In the genomic region with DNA sequence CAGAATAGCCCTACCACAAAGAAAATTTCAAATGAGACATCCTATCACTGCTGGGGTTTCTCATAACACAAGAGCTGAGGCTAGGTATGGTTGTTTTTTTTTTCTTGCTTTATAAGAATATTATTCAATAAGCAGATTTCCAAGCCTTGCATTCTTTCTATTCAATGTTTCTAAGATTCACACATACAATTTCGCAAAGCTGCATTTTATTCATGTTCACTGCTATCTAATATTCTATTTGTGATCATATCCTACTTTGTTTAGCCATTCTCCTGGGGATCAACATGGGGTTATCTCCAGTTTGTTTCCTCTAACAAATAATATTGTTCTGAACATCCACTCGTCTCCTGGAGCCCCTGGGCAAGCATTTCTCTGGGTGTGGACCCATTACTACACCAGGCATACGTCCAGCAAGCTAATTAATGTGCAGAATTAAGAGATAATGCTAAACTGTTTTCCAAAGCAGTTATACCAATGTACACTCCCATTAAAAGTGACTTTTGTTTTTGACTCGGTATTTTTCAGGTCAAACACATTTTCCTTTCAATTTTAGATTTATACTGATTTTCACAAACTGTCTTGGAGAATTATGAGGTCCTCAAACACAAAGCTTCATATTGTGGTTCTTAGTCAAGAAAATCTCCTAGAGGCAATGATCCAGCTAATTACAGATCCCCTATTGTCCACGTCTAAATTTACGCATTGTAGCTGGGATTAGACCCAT, we compare ENCODE assay signal across 22 cellular contexts. TPM values are rescaled to one million over a fixed set of nuclear protein-coding genes. Genes with fewer than 3 reads are reported as not detected.
A peak's percentile ranks its signal among the peaks of the same experiment; 100 is the strongest.
DNase-seq lines count a peak whose midpoint lies in the region; ATAC-seq and TF ChIP-seq lines count a peak whose summit lies in the region.
"Had no signal": no experiment of that assay in that cellular context is flagged by ENCODE, and none has a peak within 500 bp of the region (broad histone marks: within the 10 kb centered on the region; RNA-seq: fewer than 3 reads in every experiment).

No MANE protein-coding gene starts in this region.

- TF ChIP-seq CTCF in CD8-positive, alpha-beta T cell (IDR thresholded peaks at IDR 0.05): no peak
- TF ChIP-seq CTCF in HEK293 (tag by site-specific recombination; IDR thresholded peaks at IDR 0.05) (no peak), GM13977 (IDR thresholded peaks at IDR 0.05; ENCODE audit: extremely low read depth, insufficient read depth, missing control alignments) (no peak)

- H3K36me3 ChIP-seq in CD8-positive, alpha-beta T cell (ENCODE audit: insufficient read depth, low read length): no peaks in the 10 kb centered on the region
- H3K36me3 ChIP-seq in HEK293 (ENCODE audit: control insufficient read depth in 2 of 2, insufficient read depth in 1 of 2, low read length in 2 of 2): no peaks in the 10 kb centered on the region
- H3K36me3 ChIP-seq: BE2C; BLaER1 treated with 17β-estradiol and CSF1 and Interleukin-3, amounts not matched to agents 10 nM and 100 nM had no signal

- no peak for DNase-seq in CD8-positive, alpha-beta T cell
- DNase-seq in SK-MEL-5 (ENCODE audit: low read depth, low spot score) (peak; percentile 15), foreskin melanocyte (peak; percentile 89), GM13977 (ENCODE audit: low spot score) (no peak), DMS79 treated with DMSO at 0.1 percent for 48 hours (lab: John Stamatoyannopoulos, UW) (no peak)
- DNase-seq: 8988T; ACHN; AML-193; BE2C; Calu3; CD4-positive, alpha-beta T cell; COR-L47; DMS53; DND-41; H9 had no signal

- no peaks in the 10 kb centered on the region for H3K9me3 ChIP-seq in CD8-positive, alpha-beta T cell (ENCODE audit: low read length)
- H3K9me3 ChIP-seq in HEK293 (ENCODE audit: control insufficient read depth, insufficient read depth, low read depth, low read length): no peaks in the 10 kb centered on the region
- H3K9me3 ChIP-seq: A549; BE2C; BLaER1 treated with 17β-estradiol and CSF1 and Interleukin-3, amounts not matched to agents 10 nM and 100 nM had no signal

- H3K4me3 Mint-ChIP-seq in CD8-positive, alpha-beta T cell: peak overlapping the region; percentile 15
- H3K4me3 Mint-ChIP-seq: CD4-positive, alpha-beta T cell had no signal

- H3K9me3 Mint-ChIP-seq in CD8-positive, alpha-beta T cell: no peaks in the 10 kb centered on the region
- H3K9me3 Mint-ChIP-seq: CD4-positive, alpha-beta T cell; GM23338; H9 had no signal

- H3K27me3 Mint-ChIP-seq in CD8-positive, alpha-beta T cell (ENCODE audit: low read depth): peaks cover 2% of the 10 kb centered on the region

- ATAC-seq in CD8-positive, alpha-beta T cell: no peak
- no peak for ATAC-seq in HG03175 (IDR thresholded peaks at IDR 0.05; ENCODE audit: unreplicated experiment)
- ATAC-seq: A549, GM23338 had no signal

- intact Hi-C loops in CD8-positive, alpha-beta T cell (cut with DNase I, micrococcal nuclease): no loop called here

- H3K27me3 ChIP-seq in CD8-positive, alpha-beta T cell (ENCODE audit: insufficient read depth, low read length): no peaks in the 10 kb centered on the region
- H3K27me3 ChIP-seq: BE2C had no signal

- CTCF ChIA-PET in CD8-positive, alpha-beta T cell (lab: Charles Lee): interaction anchor here (0.7 to 1.4 kb wide), 5 partner anchors 8 to 477 kb away, joined by 3 to 4 read pairs (median 3); no protein-coding TSS in a partner anchor
- CTCF ChIA-PET in HEK293 (lab: Yijun Ruan, JAX): interaction anchor here (0.8 to 2.0 kb wide), 5 partner anchors 9 to 560 kb away, joined by 3 to 8 read pairs (median 4); no protein-coding TSS in a partner anchor

- in situ Hi-C loops in SK-MEL-5 (cut with HindIII; ENCODE audit: low pct_unique_long_range_greater_than_20kb, low sequenced_read_pairs) (no loop called here), GM13977 (cut with MboI; ENCODE audit: low pct_unique_long_range_greater_than_20kb, low sequenced_read_pairs, unreplicated experiment) (no loop called here)

- H3K4me1 Mint-ChIP-seq in CD8-positive, alpha-beta T cell (ENCODE audit: low read depth): peaks cover 25% of the 10 kb centered on the region

- no peaks in the 10 kb centered on the region for H3K36me3 Mint-ChIP-seq in CD8-positive, alpha-beta T cell

- H3K27ac Mint-ChIP-seq in CD8-positive, alpha-beta T cell: no peak overlapping the region
- H3K27ac Mint-ChIP-seq: CD14-positive monocyte; CD4-positive, alpha-beta T cell; GM23338; H9 had no signal

- no peak overlapping the region for H3K4me3 ChIP-seq in CD8-positive, alpha-beta T cell (ENCODE audit: low read depth, low read length)
- H3K4me3 ChIP-seq in HEK293 (ENCODE audit: low read depth, low read length): no peak overlapping the region
- H3K4me3 ChIP-seq: A549; BLaER1 treated with 17β-estradiol and CSF1 and Interleukin-3, amounts not matched to agents 10 nM and 100 nM; GM23338 had no signal

- POLR2A ChIA-PET in CD8-positive, alpha-beta T cell (lab: Charles Lee): no interaction called here
- POLR2A ChIA-PET in HEK293 (lab: Yijun Ruan, JAX): no interaction called here

- H3K4me1 ChIP-seq in CD8-positive, alpha-beta T cell (ENCODE audit: insufficient read depth, low read length): peaks cover 14% of the 10 kb centered on the region
- H3K4me1 ChIP-seq in HEK293 (ENCODE audit: control insufficient read depth, insufficient read depth, low read length): no peaks in the 10 kb centered on the region; the same call in 1 of the 2 replicates

- H3K27ac ChIP-seq in CD8-positive, alpha-beta T cell (ENCODE audit: low read depth, low read length): no peak overlapping the region
- no peak overlapping the region for H3K27ac ChIP-seq in HEK293 (ENCODE audit: extremely low read depth, low read depth, low read length)
- H3K27ac ChIP-seq: A549; BLaER1 treated with 17β-estradiol and CSF1 and Interleukin-3, amounts not matched to agents 10 nM and 100 nM had no signal

TF ChIP-seq in HEK293, 187 proteins besides CTCF, POLR2A, EP300 and RAD21:
- TF ChIP-seq ZNF146 (tag by site-specific recombination; IDR thresholded peaks at IDR 0.05): peak; percentile 92
- no peak for TF ChIP-seq SP7 (tag by site-specific recombination; IDR thresholded peaks at IDR 0.05)

RNA-seq across cellular contexts. Expression of a gene that starts 15.7 kb away (rescaled TPM):
- 10 to 100 TPM in 1 of 2 experiments, 1 to 10 TPM in 1; 9.7 to 13.6 TPM for total RNA-seq in CD8-positive, alpha-beta T cell
- total RNA-seq in SK-MEL-5 (2014; rRNA removed; shearing (Covaris generic)): 27.7 and 33.8 TPM in 2 replicates
- polyA plus RNA-seq in SK-MEL-5 (2015; cell fraction: cytosol; rRNA removed): 17.2 and 23.7 TPM in 2 replicates
- polyA plus RNA-seq in SK-MEL-5 (2015; cell fraction: nucleus; rRNA removed): 33.6 and 35.5 TPM in 2 replicates

RNA-seq across cellular contexts. Expression of a gene that starts 24.4 kb away (rescaled TPM):
- not detected for total RNA-seq in CD8-positive, alpha-beta T cell
- not detected in 2 replicates for total RNA-seq in SK-MEL-5 (2014; rRNA removed; shearing (Covaris generic))
- not detected in 2 replicates for polyA plus RNA-seq in SK-MEL-5 (2015; cell fraction: cytosol; rRNA removed)
- polyA plus RNA-seq in SK-MEL-5 (2015; cell fraction: nucleus; rRNA removed): not detected in 2 replicates
- total RNA-seq: CD4-positive, alpha-beta T cell; H4 had no signal
- polyA plus RNA-seq: CD14-positive monocyte had no signal

Comparison
In these comparisons a context has a peak if more than half of its experiments do, and no peak if none do; other contexts are left out.
1. DNase-seq: peak in SK-MEL-5 (single experiment) and foreskin melanocyte (single experiment); none in CD8-positive, alpha-beta T cell (0 of 7), GM13977 (single experiment) and DMS79 treated with DMSO at 0.1 percent for 48 hours (single experiment).